Comparison of ENCODE assay signal across 1 cellular context in genomic region chr19:9586764-9587163, GRCh38.
TF ChIP-seq lines count a peak whose summit lies in the region.

No MANE protein-coding gene starts in this region.

TF ChIP-seq in HCT116, 20 proteins besides CTCF, POLR2A, EP300 and RAD21 (continued from another document):
- TF ChIP-seq SP1 (IDR thresholded peaks at IDR 0.05; ENCODE audit: low read depth) (no peak), ZBTB33 (IDR thresholded peaks at IDR 0.05; ENCODE audit: extremely low read depth, insufficient replicate concordance, low read length) (no peak), CBX3 (IDR thresholded peaks at IDR 0.05; ENCODE audit: low read depth) (peak; percentile 43; the same call in 1 of the 2 replicates), YY1 (IDR thresholded peaks at IDR 0.05; ENCODE audit: extremely low read depth, insufficient replicate concordance, low read depth, low read length) (no peak), FOSL1 (IDR thresholded peaks at IDR 0.05; ENCODE audit: low read depth) (no peak), JUND (IDR thresholded peaks at IDR 0.05) (no peak), ZNF274 (IDR thresholded peaks at IDR 0.05; ENCODE audit: low read depth, low read length) (no peak)
